Comparison of ENCODE assay signal across 1 cellular context in genomic region chr3:33067484-33067883, GRCh38.
TF ChIP-seq lines count a peak whose summit lies in the region.

No MANE protein-coding gene starts in this region.

TF ChIP-seq in GM12878, 131 proteins besides CTCF, POLR2A, EP300 and RAD21:
- TF ChIP-seq IKZF1 (conservative IDR thresholded peaks at IDR 0.05): no peak
- no peak for TF ChIP-seq NFXL1 (IDR thresholded peaks at IDR 0.05; ENCODE audit: borderline replicate concordance)
- TF ChIP-seq GABPA (IDR thresholded peaks at IDR 0.05; ENCODE audit: low read depth): no peak
